15 cellular contexts compared by ENCODE assay signal in the genomic region with DNA sequence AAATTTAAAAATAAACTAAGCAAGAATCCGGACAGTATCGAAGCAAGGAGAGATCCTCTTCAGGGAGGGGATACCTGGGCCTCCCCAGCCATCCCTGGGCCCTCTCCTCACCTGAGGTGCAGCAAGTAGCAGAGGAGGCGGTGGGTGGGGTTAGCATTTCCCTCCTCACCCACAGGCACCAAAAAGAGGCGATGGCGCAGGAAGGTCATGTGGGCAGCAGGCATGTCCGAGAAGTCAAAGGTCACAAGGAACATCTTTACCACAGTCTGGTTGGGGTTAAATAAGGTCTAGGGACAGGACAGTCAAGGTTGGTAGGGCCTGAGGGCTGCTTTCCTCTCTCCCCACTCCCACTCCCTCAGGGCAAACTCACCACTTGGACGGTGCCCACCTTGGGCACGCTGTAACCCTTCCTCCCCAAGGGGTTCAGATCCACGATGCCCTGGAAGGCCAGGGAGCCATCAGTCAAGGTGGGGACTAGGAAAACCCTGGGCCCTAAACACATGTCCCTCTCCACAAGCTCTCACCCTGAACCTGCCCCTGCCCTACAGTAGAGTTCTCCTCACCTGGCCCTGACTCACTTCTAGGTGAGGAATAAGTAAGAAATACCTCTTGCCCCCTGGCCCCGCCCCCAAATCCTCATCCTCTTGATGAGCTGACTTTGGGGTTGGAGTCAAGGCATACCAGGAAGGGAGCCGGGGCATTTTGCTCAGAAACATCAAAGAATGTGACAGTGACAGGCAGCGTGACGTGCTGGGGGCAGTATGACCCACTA.
"Had no signal": no experiment of that assay in that cellular context is flagged by ENCODE, and none has a peak within 500 bp of the region (broad histone marks: within the 10 kb centered on the region; RNA-seq: fewer than 3 reads in every experiment).

No MANE protein-coding gene starts in this region.

- ATAC-seq: activated naive CD8-positive, alpha-beta T cell treated with anti-CD3 and anti-CD28 coated beads, Interleukin-2, amount 50 U/mL, for 24 hours; esophagus mucosa; lower lobe of right lung; pancreas; stimulated activated naive CD8-positive, alpha-beta T cell treated with anti-CD3 and anti-CD28 coated beads, Interleukin-15, amount 100 ng/mL, for 72 hours had no signal

- H3K27ac Mint-ChIP-seq: activated naive CD8-positive, alpha-beta T cell treated with anti-CD3 and anti-CD28 coated beads, Interleukin-2, amount 50 U/mL, for 24 hours; stimulated activated naive CD8-positive, alpha-beta T cell treated with anti-CD3 and anti-CD28 coated beads, Interleukin-15, amount 100 ng/mL, for 72 hours; T-helper 1 cell treated with Interleukin-12 subunit alpha and Interleukin-12 subunit beta and Interleukin-4 antibody, amounts not matched to agents 30 μg/mL and 1 μg/mL, for 36 hours had no signal

- H3K9me3 Mint-ChIP-seq: activated naive CD8-positive, alpha-beta T cell treated with anti-CD3 and anti-CD28 coated beads, Interleukin-2, amount 50 U/mL, for 24 hours; activated T-cell treated with anti-CD3 and anti-CD28 coated beads, Interleukin-2, amount 50 U/mL, for 24 hours; naive B cell; stimulated activated naive CD8-positive, alpha-beta T cell treated with anti-CD3 and anti-CD28 coated beads, Interleukin-15, amount 100 ng/mL, for 72 hours; T-helper 1 cell treated with Interleukin-12 subunit alpha and Interleukin-12 subunit beta and Interleukin-4 antibody, amounts not matched to agents 30 μg/mL and 1 μg/mL, for 36 hours had no signal

- DNase-seq: activated naive CD8-positive, alpha-beta T cell treated with anti-CD3 and anti-CD28 coated beads, Interleukin-2, amount 50 U/mL, for 24 hours; activated T-cell treated with anti-CD3 and anti-CD28 coated beads, Interleukin-2, amount 50 U/mL, for 24 hours; central memory CD4-positive, alpha-beta T cell; dermis blood vessel endothelial cell; hippocampal formation; kidney glomerular epithelial cell; lower lobe of right lung; naive B cell; pancreas; stimulated activated CD4-positive, alpha-beta T cell treated with anti-CD3 and anti-CD28 coated beads, Interleukin-4, amount 100 ng/mL, for 24 hours; stimulated activated naive CD8-positive, alpha-beta T cell treated with anti-CD3 and anti-CD28 coated beads, Interleukin-15, amount 100 ng/mL, for 72 hours had no signal

- H3K27me3 Mint-ChIP-seq: activated naive CD8-positive, alpha-beta T cell treated with anti-CD3 and anti-CD28 coated beads, Interleukin-2, amount 50 U/mL, for 24 hours; activated T-cell treated with anti-CD3 and anti-CD28 coated beads, Interleukin-2, amount 50 U/mL, for 24 hours; naive B cell; stimulated activated naive CD8-positive, alpha-beta T cell treated with anti-CD3 and anti-CD28 coated beads, Interleukin-15, amount 100 ng/mL, for 72 hours had no signal

- H3K27ac ChIP-seq: ascending aorta, lower lobe of right lung, pancreas, thoracic aorta had no signal

- H3K9me3 ChIP-seq: ascending aorta, lower lobe of right lung, pancreas, thoracic aorta had no signal

- H3K4me3 ChIP-seq: ascending aorta, lower lobe of right lung, pancreas, thoracic aorta had no signal

- H3K4me3 Mint-ChIP-seq: activated naive CD8-positive, alpha-beta T cell treated with anti-CD3 and anti-CD28 coated beads, Interleukin-2, amount 50 U/mL, for 24 hours; activated T-cell treated with anti-CD3 and anti-CD28 coated beads, Interleukin-2, amount 50 U/mL, for 24 hours; stimulated activated naive CD8-positive, alpha-beta T cell treated with anti-CD3 and anti-CD28 coated beads, Interleukin-15, amount 100 ng/mL, for 72 hours; T-helper 1 cell treated with Interleukin-12 subunit alpha and Interleukin-12 subunit beta and Interleukin-4 antibody, amounts not matched to agents 30 μg/mL and 1 μg/mL, for 36 hours had no signal

- H3K27me3 ChIP-seq: ascending aorta, pancreas had no signal
